14 cellular contexts compared by ENCODE assay signal in genomic region chr14:61184117-61184516, GRCh38.
DNase-seq lines count a peak whose midpoint lies in the region; ATAC-seq and TF ChIP-seq lines count a peak whose summit lies in the region.
"Had no signal": no experiment of that assay in that cellular context is flagged by ENCODE, and none has a peak within 500 bp of the region (broad histone marks: within the 10 kb centered on the region; RNA-seq: fewer than 3 reads in every experiment).

No MANE protein-coding gene starts in this region.

- H3K36me3 ChIP-seq in ACC112 (ENCODE audit: insufficient read depth, low read length) (no peaks in the 10 kb centered on the region), adipocyte (ENCODE audit: control insufficient read depth, insufficient read depth, low read length, severe bottlenecking) (no peaks in the 10 kb centered on the region), lower lobe of right lung (no peaks in the 10 kb centered on the region)
- H3K36me3 ChIP-seq: BE2C had no signal

- ATAC-seq in foreskin keratinocyte = peak; percentile 16
- ATAC-seq in lower lobe of right lung = no peak
- no peak for ATAC-seq in GM21381 (IDR thresholded peaks at IDR 0.05; ENCODE audit: unreplicated experiment)
- ATAC-seq in HG03565 (IDR thresholded peaks at IDR 0.05; ENCODE audit: unreplicated experiment) = no peak
- ATAC-seq: left lobe of liver had no signal

- H3K9ac ChIP-seq in adipocyte (ENCODE audit: low read length) = no peak overlapping the region

- H3K4me3 Mint-ChIP-seq in HFFc6 = peak overlapping the region; percentile 32
- H3K4me3 Mint-ChIP-seq: neural crest cell had no signal

- DNase-seq in HFFc6 (peak; percentile 79), adipocyte (ENCODE audit: low read depth) (peak; percentile 44), foreskin keratinocyte (peak; percentile 53 to 70), lower lobe of right lung (no peak), DMS 273 treated with DMSO at 0.1 percent for 48 hours (lab: John Stamatoyannopoulos, UW) (no peak)
- DNase-seq: activated T-cell treated with anti-CD3 and anti-CD28 coated beads, Interleukin-2, amount 50 U/mL, for 48 hours; BE2C; cerebellar nuclear complex; NCI-H524 had no signal

- TF ChIP-seq CTCF in HFFc6 (IDR thresholded peaks at IDR 0.05) (no peak), foreskin keratinocyte (conservative IDR thresholded peaks at IDR 0.05) (no peak), lower lobe of right lung (IDR thresholded peaks at IDR 0.05) (no peak)

- peaks cover 6% of the 10 kb centered on the region; the same call in 1 of the 2 replicates for H3K36me3 Mint-ChIP-seq in HFFc6 (ENCODE audit: low read depth)

- no peaks in the 10 kb centered on the region for H3K9me3 ChIP-seq in adipocyte (ENCODE audit: control insufficient read depth, low read length)
- H3K9me3 ChIP-seq in lower lobe of right lung = no peaks in the 10 kb centered on the region
- H3K9me3 ChIP-seq: BE2C had no signal

- no peaks in the 10 kb centered on the region for H3K9me3 Mint-ChIP-seq in HFFc6

- H3K4me3 ChIP-seq in ACC112 (ENCODE audit: low read depth, low read length) (no peak overlapping the region), adipocyte (ENCODE audit: low read length) (no peak overlapping the region), lower lobe of right lung (no peak overlapping the region)

- peak overlapping the region; percentile 55 for H3K27ac Mint-ChIP-seq in HFFc6

- no peak overlapping the region for H2AFZ ChIP-seq in ACC112 (ENCODE audit: low read length, unreplicated experiment)

- H3K4me1 ChIP-seq in ACC112 (ENCODE audit: control insufficient read depth, insufficient read depth, low read length, unreplicated experiment) (peaks cover 57% of the 10 kb centered on the region), adipocyte (ENCODE audit: control insufficient read depth, insufficient read depth, low read length) (peaks cover 38% of the 10 kb centered on the region), foreskin keratinocyte (peaks cover 14% of the 10 kb centered on the region), lower lobe of right lung (peaks cover 5% of the 10 kb centered on the region)
- H3K4me1 ChIP-seq: BE2C had no signal

- no peaks in the 10 kb centered on the region; the same call in 1 of the 2 replicates for H3K27me3 Mint-ChIP-seq in HFFc6 (ENCODE audit: insufficient read depth)

- intact Hi-C loops in lower lobe of right lung (cut with DNase I) = no loop called here

- peak overlapping the region; percentile 87 for H3K27ac ChIP-seq in ACC112 (ENCODE audit: low read depth, low read length)
- no peak overlapping the region for H3K27ac ChIP-seq in foreskin keratinocyte
- H3K27ac ChIP-seq in lower lobe of right lung = no peak overlapping the region

- H3K27me3 ChIP-seq in ACC112 (ENCODE audit: insufficient read depth, low read length) (no peaks in the 10 kb centered on the region), adipocyte (replicated peaks; ENCODE audit: control insufficient read depth, insufficient read depth, low read length) (no peaks in the 10 kb centered on the region), foreskin keratinocyte (no peaks in the 10 kb centered on the region), lower lobe of right lung (ENCODE audit: low read depth) (peaks cover 6% of the 10 kb centered on the region)

- H3K4me1 Mint-ChIP-seq in HFFc6 (ENCODE audit: low read depth) = peaks cover 72% of the 10 kb centered on the region

- no peaks in the 10 kb centered on the region for H3K79me2 ChIP-seq in ACC112 (ENCODE audit: control insufficient read depth, insufficient read depth, low read length, unreplicated experiment)

Comparison
In these comparisons a context has a peak if more than half of its experiments do, and no peak if none do; other contexts are left out.
1. DNase-seq: peak in HFFc6 (single experiment), adipocyte (single experiment) and foreskin keratinocyte (2 of 2); none in lower lobe of right lung (single experiment) and DMS 273 treated with DMSO at 0.1 percent for 48 hours (single experiment).